In genomic region chr7:38432080-38432479, GRCh38 we compare ENCODE assay signal across 8 cellular contexts.
"Had no signal": no experiment of that assay in that cellular context is flagged by ENCODE, and none has a peak within 500 bp of the region (broad histone marks: within the 10 kb centered on the region; RNA-seq: fewer than 3 reads in every experiment).

No MANE protein-coding gene starts in this region.

- DNase-seq: GM23248, GOT3, H9, HCEC 1CT, Kasumi-1, KG1 had no signal

- FAIRE-seq: H54 had no signal

- H3K9ac ChIP-seq: GM23248 had no signal

- H3K4me3 ChIP-seq: GM23248 had no signal

- H3K27ac ChIP-seq: GM23248, HL-60 had no signal

- H2AFZ ChIP-seq: GM23248 had no signal
